Comparison of ENCODE assay signal across 8 cellular contexts in the genomic region with DNA sequence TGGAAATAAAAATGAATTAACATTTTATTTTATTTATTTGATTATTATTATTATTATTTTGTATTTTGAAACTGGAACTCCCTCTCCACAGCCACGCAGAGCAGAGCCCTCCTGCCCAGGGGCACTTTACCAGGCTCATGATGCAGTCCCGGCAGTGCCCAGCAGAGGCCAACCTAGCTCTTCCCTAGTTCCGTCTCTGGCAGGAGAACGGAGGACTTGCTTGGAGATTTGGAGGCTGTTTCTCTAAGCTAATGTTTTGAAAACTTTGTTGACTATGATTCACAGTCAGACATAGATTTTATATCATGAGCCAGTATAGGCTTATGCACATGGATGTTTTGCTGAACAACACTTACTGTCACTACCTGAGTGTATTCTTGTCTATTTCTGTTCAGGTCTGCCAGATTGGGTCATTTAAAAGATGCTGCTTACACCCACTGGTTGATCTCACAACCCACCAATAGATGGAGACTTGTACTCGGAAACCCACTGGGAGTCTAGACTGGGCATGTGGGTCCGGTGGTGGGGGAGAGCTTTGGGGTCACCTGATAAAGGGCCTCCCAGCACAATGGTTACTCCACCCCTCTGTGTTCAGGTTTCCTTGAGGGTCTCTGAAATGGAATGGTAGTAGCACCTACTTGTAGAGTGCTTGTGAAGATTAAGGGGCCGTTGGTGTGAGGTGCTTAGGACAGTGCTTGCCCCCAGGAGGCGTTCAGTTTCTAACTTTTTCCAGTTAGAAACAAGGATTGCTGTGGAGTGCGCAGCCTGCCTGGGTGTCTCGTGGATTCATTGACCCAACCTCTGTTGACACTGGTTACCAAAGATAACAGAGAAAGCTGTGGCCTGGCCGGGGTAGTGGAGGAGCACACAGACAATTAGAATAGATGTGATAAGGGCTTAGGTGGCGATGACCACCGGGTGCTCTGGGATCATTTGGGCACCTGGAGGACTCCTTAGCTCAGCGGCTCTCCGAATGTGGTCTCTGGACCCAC.
A peak's percentile ranks its signal among the peaks of the same experiment; 100 is the strongest.
DNase-seq lines count a peak whose midpoint lies in the region; ATAC-seq and TF ChIP-seq lines count a peak whose summit lies in the region.

No MANE protein-coding gene starts in this region.

- intact Hi-C loops in activated naive CD4-positive, alpha-beta T cell treated with anti-CD3 and anti-CD28 coated beads for 36 hours (cut with micrococcal nuclease): loop anchor here (1.0 kb wide), 4 partner anchors 108 to 377 kb away; no protein-coding TSS in a partner anchor
- intact Hi-C loops in posterior cingulate gyrus (cut with DNase I) (loop anchor here (5.0 to 10.0 kb wide), 3 partner anchors 107 to 576 kb away; a partner anchor contains a TSS), aorta (cut with DNase I) (loop anchor here (2.0 to 5.0 kb wide), 3 partner anchors 109 to 377 kb away; a partner anchor contains a TSS)

- no peak overlapping the region for H3K9ac ChIP-seq in Loucy (ENCODE audit: low read depth, low read length, poor library complexity, severe bottlenecking)

- no peak overlapping the region for H2AFZ ChIP-seq in Loucy (ENCODE audit: low read length)

- H4K20me1 ChIP-seq in Loucy (ENCODE audit: insufficient read depth, low read length, poor library complexity, severe bottlenecking): no peaks in the 10 kb centered on the region

- H3K36me3 ChIP-seq in Loucy (ENCODE audit: insufficient read depth, low read length) (no peaks in the 10 kb centered on the region), aorta (ENCODE audit: control insufficient read depth in 1 of 2, insufficient read depth in 2 of 2, low read length in 1 of 2) (no peaks in the 10 kb centered on the region)

- H3K4me2 ChIP-seq in Loucy (ENCODE audit: low read depth, low read length, poor library complexity, severe bottlenecking): no peak overlapping the region

- H3F3A ChIP-seq in Loucy (ENCODE audit: low read depth): no peaks in the 10 kb centered on the region

- no peaks in the 10 kb centered on the region for H3K9me3 Mint-ChIP-seq in activated naive CD4-positive, alpha-beta T cell treated with anti-CD3 and anti-CD28 coated beads for 36 hours

- H3K4me1 ChIP-seq in Loucy (ENCODE audit: insufficient read depth, low read length, poor library complexity, severe bottlenecking) (no peaks in the 10 kb centered on the region), aorta (ENCODE audit: control insufficient read depth in 1 of 2, insufficient read depth in 2 of 2, low read length in 2 of 2) (no peaks in the 10 kb centered on the region)

- in situ Hi-C loops in SK-MEL-5 (cut with HindIII; ENCODE audit: low pct_unique_long_range_greater_than_20kb, low sequenced_read_pairs): no loop called here

- 53 to 54% methylated on average over 15 of the region's 15 CpGs for WGBS in aorta, 2 donors

- no peak overlapping the region for H3K27ac Mint-ChIP-seq in activated naive CD4-positive, alpha-beta T cell treated with anti-CD3 and anti-CD28 coated beads for 36 hours

- H3K4me1 Mint-ChIP-seq in activated naive CD4-positive, alpha-beta T cell treated with anti-CD3 and anti-CD28 coated beads for 36 hours (ENCODE audit: low read depth): peaks cover 5% of the 10 kb centered on the region

- no peaks in the 10 kb centered on the region for H3K9me3 ChIP-seq in Loucy (ENCODE audit: insufficient read depth, low read depth, low read length)
- no peaks in the 10 kb centered on the region for H3K9me3 ChIP-seq in aorta (ENCODE audit: control insufficient read depth, low read length)

- H3K27me3 ChIP-seq in Loucy (ENCODE audit: insufficient read depth, low read length, poor library complexity, severe bottlenecking) (no peaks in the 10 kb centered on the region), aorta (ENCODE audit: control insufficient read depth in 1 of 2, insufficient read depth in 2 of 2, low read length in 1 of 2) (no peaks in the 10 kb centered on the region)

- TF ChIP-seq CTCF in Loucy (conservative IDR thresholded peaks at IDR 0.05; ENCODE audit: low read length): peak; percentile 87

- H3K4me3 ChIP-seq in Loucy (ENCODE audit: low read length, poor library complexity, severe bottlenecking) (no peak overlapping the region), aorta (ENCODE audit: low read length in 2 of 2) (no peak overlapping the region)

- no peak overlapping the region for H3K27ac ChIP-seq in aorta (ENCODE audit: low read depth in 1 of 2, low read length in 2 of 2)

- no peaks in the 10 kb centered on the region for H3K9me2 ChIP-seq in Loucy (replicated peaks; ENCODE audit: low read depth, low read length)

- CTCF ChIA-PET in activated naive CD4-positive, alpha-beta T cell treated with anti-CD3 and anti-CD28 coated beads for 36 hours (lab: Charles Lee): interaction anchor here (0.6 to 6.9 kb wide), 25 partner anchors 9 to 389 kb away, joined by 3 to 53 read pairs (median 5); a partner anchor contains a TSS

- no peaks in the 10 kb centered on the region for H3K79me2 ChIP-seq in Loucy (ENCODE audit: insufficient read depth, low read length)

- no peaks in the 10 kb centered on the region for H3K27me3 Mint-ChIP-seq in activated naive CD4-positive, alpha-beta T cell treated with anti-CD3 and anti-CD28 coated beads for 36 hours (ENCODE audit: low read depth)

- H3K4me3 Mint-ChIP-seq in activated naive CD4-positive, alpha-beta T cell treated with anti-CD3 and anti-CD28 coated beads for 36 hours: no peak overlapping the region

- no peaks in the 10 kb centered on the region for H3K36me3 Mint-ChIP-seq in activated naive CD4-positive, alpha-beta T cell treated with anti-CD3 and anti-CD28 coated beads for 36 hours (ENCODE audit: low read depth)

- ATAC-seq in GM21825 (IDR thresholded peaks at IDR 0.05; ENCODE audit: unreplicated experiment) (peak; percentile 66), aorta (ENCODE audit: low FRiP score) (peak; percentile 85)

- DNase-seq in EH (ENCODE audit: low read depth) (peak; percentile 77), SK-MEL-5 (ENCODE audit: low read depth, low spot score) (peak; percentile 75), glomerular endothelial cell (ENCODE audit: extremely low read depth, low read depth, low spot score) (peak; percentile 42), posterior cingulate gyrus (peak; percentile 44 to 96 (median 75)), aorta (peak; percentile 67 to 86)
- peak; percentile 78 for DNase-seq in activated naive CD4-positive, alpha-beta T cell treated with anti-CD3 and anti-CD28 coated beads for 36 hours
